Comparison of ENCODE assay signal across 1 cellular context in the genomic region with DNA sequence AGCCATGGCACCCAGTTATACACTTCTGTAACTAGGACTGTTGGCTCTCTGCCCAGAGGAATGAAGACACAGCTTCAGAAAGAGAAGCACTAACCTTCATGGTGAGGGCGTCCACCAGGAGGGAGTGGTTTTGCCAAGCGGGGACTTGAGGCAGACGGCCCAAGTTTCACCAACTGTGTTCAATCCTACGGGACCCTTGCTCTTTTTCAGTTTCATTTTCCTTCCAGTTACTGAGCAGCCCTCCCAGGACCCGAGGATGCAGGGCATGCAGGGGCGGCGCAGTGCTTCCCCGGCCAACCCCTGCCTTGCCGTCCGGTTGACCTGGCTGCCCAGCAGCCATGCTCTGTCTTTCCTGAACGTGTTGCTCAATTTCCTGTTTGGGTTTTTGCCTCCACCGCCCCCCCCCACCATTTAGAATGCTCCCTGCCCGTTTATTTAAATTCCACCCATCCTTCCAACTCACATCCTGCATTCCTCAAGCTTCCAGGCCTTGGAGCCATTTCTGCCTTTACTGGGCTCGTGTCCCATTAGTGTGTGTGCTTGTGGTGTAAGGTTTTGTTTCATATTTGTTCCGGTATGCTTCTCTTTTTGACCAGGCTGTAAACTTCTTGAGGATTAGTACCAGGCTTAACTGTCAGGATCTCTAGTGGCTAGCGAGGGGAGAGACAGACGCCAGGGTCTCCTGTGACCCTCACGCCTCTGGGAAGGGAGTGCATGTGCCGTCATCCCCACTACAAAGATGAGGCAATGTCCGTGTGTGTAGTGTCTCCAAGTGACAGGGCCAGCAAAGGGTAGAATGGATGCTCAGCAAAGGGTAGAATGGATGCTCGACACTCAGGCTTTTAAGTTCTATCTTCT.
TF ChIP-seq lines count a peak whose summit lies in the region.

No MANE protein-coding gene starts in this region.

TF ChIP-seq in GM23338, 12 proteins besides CTCF, POLR2A, EP300 and RAD21 (continued from another document):
- TF ChIP-seq ZNF462 (CRISPR knock-in tag; IDR thresholded peaks at IDR 0.05) = no peak
